ENCODE assay signal across 14 cellular contexts in the genomic region with DNA sequence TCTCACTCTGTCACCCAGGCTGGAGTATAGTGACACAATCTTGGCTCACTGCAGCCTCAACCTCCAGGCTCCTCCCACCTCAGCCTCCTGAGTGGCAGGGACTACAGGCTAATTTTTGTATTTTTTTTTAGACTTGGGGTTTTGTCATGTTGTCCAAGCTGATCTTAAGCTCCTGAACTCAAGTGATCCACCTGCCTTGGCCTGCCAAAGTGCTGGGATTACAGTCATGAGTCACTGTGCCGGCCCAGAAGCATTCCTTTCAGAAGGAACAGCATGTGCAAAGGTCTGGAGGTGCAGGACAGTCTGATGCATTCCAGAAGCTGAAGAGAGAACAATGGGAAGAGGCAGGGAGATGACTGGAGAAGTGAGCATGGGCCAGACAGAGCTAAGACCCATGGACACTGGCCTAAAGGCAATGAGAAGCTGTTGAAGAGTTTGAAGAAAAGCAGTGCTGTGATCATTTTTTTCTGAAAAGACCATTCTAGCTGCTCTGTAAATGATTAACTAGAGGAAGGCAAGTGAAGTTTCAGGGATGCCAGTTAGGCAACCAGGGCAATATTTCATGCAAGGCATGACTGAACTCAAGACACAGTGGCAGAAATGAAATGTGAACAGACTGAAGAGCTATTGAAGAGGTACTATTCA. TPM values are rescaled to one million over a fixed set of nuclear protein-coding genes. Genes with fewer than 3 reads are reported as not detected.
A peak's percentile ranks its signal among the peaks of the same experiment; 100 is the strongest.
DNase-seq lines count a peak whose midpoint lies in the region; ATAC-seq and TF ChIP-seq lines count a peak whose summit lies in the region.
"Had no signal": no experiment of that assay in that cellular context is flagged by ENCODE, and none has a peak within 500 bp of the region (broad histone marks: within the 10 kb centered on the region; RNA-seq: fewer than 3 reads in every experiment).

No MANE protein-coding gene starts in this region.

- no peak overlapping the region for H3K27ac ChIP-seq in caudate nucleus (ENCODE audit: low read depth, low read length)
- H3K27ac ChIP-seq: PC-9, stomach had no signal

- peak; percentile 39 for DNase-seq in HT-29 (ENCODE audit: low spot score)
- peak; percentile 8 for DNase-seq in fibroblast of villous mesenchyme (ENCODE audit: low read depth)
- DNase-seq in retinal pigment epithelial cell (ENCODE audit: low read depth), result peak; percentile 29
- DNase-seq in hippocampal formation (lab: John Stamatoyannopoulos, UW), result no peak
- DNase-seq in caudate nucleus (lab: John Stamatoyannopoulos, UW), result no peak
- DNase-seq in SKM-1 (lab: John Stamatoyannopoulos, UW; ENCODE audit: unreplicated experiment), result no peak
- DNase-seq in NCI-H774 (lab: John Stamatoyannopoulos, UW), result no peak
- DNase-seq: activated naive CD4-positive, alpha-beta T cell treated with anti-CD3 and anti-CD28 coated beads for 36 hours; CD4-positive, CD25-positive, alpha-beta regulatory T cell; NCI-H446; PC-9; stimulated activated CD4-positive, alpha-beta T cell treated with anti-CD3 and anti-CD28 coated beads, Interleukin-1b, Interleukin-23, amount 100 ng/mL, for 48 hours; stomach had no signal

- H3K4me3 ChIP-seq in fibroblast of villous mesenchyme (ENCODE audit: low read depth, low read length) (no peak overlapping the region), retinal pigment epithelial cell (ENCODE audit: low read length) (no peak overlapping the region)
- H3K4me3 ChIP-seq: PC-9, stomach had no signal

- TF ChIP-seq CTCF in fibroblast of villous mesenchyme (IDR thresholded peaks at IDR 0.05; ENCODE audit: insufficient read depth, low read depth, low read length) (no peak), retinal pigment epithelial cell (conservative IDR thresholded peaks at IDR 0.05; ENCODE audit: low read depth, low read length) (no peak)

- peak; percentile 66 for ATAC-seq in GM18517 (IDR thresholded peaks at IDR 0.05; ENCODE audit: unreplicated experiment)

RNA-seq across cellular contexts. Expression of gene MANBA, which starts 43.2 kb away (rescaled TPM):
- 18.9 and 23.2 TPM in 2 replicates for total RNA-seq in HT-29 (2014; rRNA removed; shearing (Covaris generic))
- 53.5 and 70.5 TPM in 2 replicates for total RNA-seq in fibroblast of villous mesenchyme

Comparison
In these comparisons a context has a peak if more than half of its experiments do, and no peak if none do; other contexts are left out.
1. DNase-seq: peak in HT-29 (single experiment), fibroblast of villous mesenchyme (single experiment) and retinal pigment epithelial cell (single experiment); none in hippocampal formation (0 of 2), caudate nucleus (0 of 61), SKM-1 (single experiment) and NCI-H774 (single experiment).